12 cellular contexts compared by ENCODE assay signal in genomic region chr3:141405581-141405980, GRCh38. TPM values are rescaled to one million over a fixed set of nuclear protein-coding genes. Genes with fewer than 3 reads are reported as not detected.
DNase-seq lines count a peak whose midpoint lies in the region; ATAC-seq and TF ChIP-seq lines count a peak whose summit lies in the region.
"Had no signal": no experiment of that assay in that cellular context is flagged by ENCODE, and none has a peak within 500 bp of the region (broad histone marks: within the 10 kb centered on the region; RNA-seq: fewer than 3 reads in every experiment).

No MANE protein-coding gene starts in this region.

- peaks cover 32% of the 10 kb centered on the region for H3K36me3 Mint-ChIP-seq in stimulated activated naive CD8-positive, alpha-beta T cell treated with anti-CD3 and anti-CD28 coated beads, Interleukin-15, Interleukin-2, amounts not matched to agents 100 ng/mL and 50 ng/mL, for 24 hours (ENCODE audit: low read depth)
- peaks cover 74% of the 10 kb centered on the region for H3K36me3 Mint-ChIP-seq in MCF 10A (ENCODE audit: insufficient read depth, unreplicated experiment)

- no peaks in the 10 kb centered on the region for H3K9me3 Mint-ChIP-seq in stimulated activated naive CD8-positive, alpha-beta T cell treated with anti-CD3 and anti-CD28 coated beads, Interleukin-15, Interleukin-2, amounts not matched to agents 100 ng/mL and 50 ng/mL, for 24 hours
- H3K9me3 Mint-ChIP-seq in stimulated activated naive CD8-positive, alpha-beta T cell treated with anti-CD3 and anti-CD28 coated beads, Interleukin-15, amount 100 ng/mL, for 72 hours = no peaks in the 10 kb centered on the region
- H3K9me3 Mint-ChIP-seq in MCF 10A (ENCODE audit: unreplicated experiment) = no peaks in the 10 kb centered on the region
- H3K9me3 Mint-ChIP-seq: activated naive CD4-positive, alpha-beta T cell treated with anti-CD3 and anti-CD28 coated beads, Interleukin-2, amount 50 U/mL, for 72 hours had no signal

- H3K27ac Mint-ChIP-seq in stimulated activated naive CD8-positive, alpha-beta T cell treated with anti-CD3 and anti-CD28 coated beads, Interleukin-15, Interleukin-2, amounts not matched to agents 100 ng/mL and 50 ng/mL, for 24 hours = peak overlapping the region; percentile 47
- H3K27ac Mint-ChIP-seq in stimulated activated naive CD8-positive, alpha-beta T cell treated with anti-CD3 and anti-CD28 coated beads, Interleukin-15, amount 100 ng/mL, for 72 hours = no peak overlapping the region
- H3K27ac Mint-ChIP-seq in MCF 10A (ENCODE audit: low read depth, unreplicated experiment) = peak overlapping the region; percentile 94

- peaks cover 57% of the 10 kb centered on the region for H3K4me1 Mint-ChIP-seq in stimulated activated naive CD8-positive, alpha-beta T cell treated with anti-CD3 and anti-CD28 coated beads, Interleukin-15, Interleukin-2, amounts not matched to agents 100 ng/mL and 50 ng/mL, for 24 hours (ENCODE audit: low read depth)
- peaks cover 49% of the 10 kb centered on the region for H3K4me1 Mint-ChIP-seq in stimulated activated naive CD8-positive, alpha-beta T cell treated with anti-CD3 and anti-CD28 coated beads, Interleukin-15, amount 100 ng/mL, for 72 hours
- H3K4me1 Mint-ChIP-seq in MCF 10A (ENCODE audit: insufficient read depth, unreplicated experiment) = peaks cover 59% of the 10 kb centered on the region

- H3K36me3 ChIP-seq in lower lobe of right lung = peaks cover 54% of the 10 kb centered on the region

- H3K4me3 Mint-ChIP-seq in stimulated activated naive CD8-positive, alpha-beta T cell treated with anti-CD3 and anti-CD28 coated beads, Interleukin-15, Interleukin-2, amounts not matched to agents 100 ng/mL and 50 ng/mL, for 24 hours = peak overlapping the region; percentile 8
- no peak overlapping the region for H3K4me3 Mint-ChIP-seq in stimulated activated naive CD8-positive, alpha-beta T cell treated with anti-CD3 and anti-CD28 coated beads, Interleukin-15, amount 100 ng/mL, for 72 hours
- no peak overlapping the region for H3K4me3 Mint-ChIP-seq in MCF 10A (ENCODE audit: unreplicated experiment)

- no peaks in the 10 kb centered on the region for H3K27me3 ChIP-seq in lower lobe of right lung (ENCODE audit: low read depth)

- ATAC-seq in stimulated activated naive CD8-positive, alpha-beta T cell treated with anti-CD3 and anti-CD28 coated beads, Interleukin-15, amount 100 ng/mL, for 72 hours = no peak
- ATAC-seq in lower lobe of right lung = no peak
- ATAC-seq in left colon = no peak
- ATAC-seq: activated naive CD4-positive, alpha-beta T cell treated with anti-CD3 and anti-CD28 coated beads, Interleukin-2, amount 50 U/mL, for 72 hours had no signal

- H3K9me3 ChIP-seq in lower lobe of right lung = no peaks in the 10 kb centered on the region
- H3K9me3 ChIP-seq: Caco-2 had no signal

- intact Hi-C loops in MCF 10A (cut with micrococcal nuclease) = no loop called here
- intact Hi-C loops in lower lobe of right lung (cut with DNase I) = no loop called here
- intact Hi-C loops in left colon (cut with DNase I, micrococcal nuclease) = no loop called here

- H3K27me3 Mint-ChIP-seq in stimulated activated naive CD8-positive, alpha-beta T cell treated with anti-CD3 and anti-CD28 coated beads, Interleukin-15, Interleukin-2, amounts not matched to agents 100 ng/mL and 50 ng/mL, for 24 hours = no peaks in the 10 kb centered on the region
- H3K27me3 Mint-ChIP-seq in stimulated activated naive CD8-positive, alpha-beta T cell treated with anti-CD3 and anti-CD28 coated beads, Interleukin-15, amount 100 ng/mL, for 72 hours = no peaks in the 10 kb centered on the region
- no peaks in the 10 kb centered on the region for H3K27me3 Mint-ChIP-seq in MCF 10A (ENCODE audit: insufficient read depth, unreplicated experiment)

- no TSS peak for BruUV-seq in MCF 10A (replicated peaks; lab: Mats Ljungman, UMichigan)

- H3K27ac ChIP-seq in lower lobe of right lung = peak overlapping the region; percentile 4

- peaks cover 88% of the 10 kb centered on the region for H3K4me1 ChIP-seq in lower lobe of right lung

- POLR2A ChIA-PET in MCF 10A (lab: Yijun Ruan, JAX) = interaction anchor here (0.6 to 14.3 kb wide), 10 partner anchors 7 to 111 kb away, joined by 3 to 349 read pairs (median 5); partner anchors contain the start of genes RASA2 and ZBTB38

- CTCF ChIA-PET in MCF 10A (lab: Yijun Ruan, JAX) = interaction anchor here (0.9 to 2.2 kb wide), 10 partner anchors 16 to 103 kb away, joined by 3 to 12 read pairs (median 4); no protein-coding TSS in a partner anchor

- DNase-seq in stimulated activated naive CD8-positive, alpha-beta T cell treated with anti-CD3 and anti-CD28 coated beads, Interleukin-15, amount 100 ng/mL, for 72 hours = no peak
- DNase-seq in MCF 10A (ENCODE audit: unreplicated experiment) (no peak), lower lobe of right lung (no peak), DMS79 treated with DMSO at 0.1 percent for 48 hours (lab: John Stamatoyannopoulos, UW) (no peak), NCI-H524 (lab: John Stamatoyannopoulos, UW) (no peak), SW480 (ENCODE audit: low spot score) (no peak), left colon (no peak)
- DNase-seq: Caco-2, NCI-H774, nucleus accumbens had no signal

- no peak overlapping the region for H3K4me3 ChIP-seq in lower lobe of right lung

- no peak for TF ChIP-seq CTCF in MCF 10A (IDR thresholded peaks at IDR 0.05; ENCODE audit: unreplicated experiment)
- no peak for TF ChIP-seq CTCF in lower lobe of right lung (IDR thresholded peaks at IDR 0.05)

RNA-seq across cellular contexts. Expression of gene ZBTB38, which starts 37.3 kb away (rescaled TPM):
- 168 and 186 TPM in 2 replicates for total RNA-seq in MCF 10A (2022)
- 89.6 TPM for total RNA-seq in lower lobe of right lung
- 100 to 1,000 TPM; 120 to 143 TPM for total RNA-seq in left colon

Comparison
In these comparisons a context has a peak if more than half of its experiments do, and no peak if none do; other contexts are left out.
1. H3K27ac Mint-ChIP-seq: peak in stimulated activated naive CD8-positive, alpha-beta T cell treated with anti-CD3 and anti-CD28 coated beads, Interleukin-15, Interleukin-2, amounts not matched to agents 100 ng/mL and 50 ng/mL, for 24 hours (single experiment) and MCF 10A (single experiment); none in stimulated activated naive CD8-positive, alpha-beta T cell treated with anti-CD3 and anti-CD28 coated beads, Interleukin-15, amount 100 ng/mL, for 72 hours (0 of 2).